Comparison of ENCODE assay signal across 12 cellular contexts in genomic region chr18:48085781-48086487, GRCh38.
"Had no signal": no experiment of that assay in that cellular context is flagged by ENCODE, and none has a peak within 500 bp of the region (broad histone marks: within the 10 kb centered on the region; RNA-seq: fewer than 3 reads in every experiment).

No MANE protein-coding gene starts in this region.

- H3K27ac ChIP-seq: ovary, thyroid gland had no signal

- H3K9me3 ChIP-seq: ovary, thyroid gland had no signal

- H3K4me3 ChIP-seq: ovary, thyroid gland had no signal

- H3K4me1 ChIP-seq: thyroid gland had no signal

- DNase-seq: activated CD4-positive, alpha-beta T cell treated with anti-CD3 and anti-CD28 coated beads, Interleukin-2, amount 50 U/mL, for 48 hours; activated CD8-positive, alpha-beta memory T cell treated with anti-CD3 and anti-CD28 coated beads, Interleukin-2, amount 10 ng/mL, durations not matched to agents 7 days and 5 days; activated gamma-delta T cell; activated naive CD8-positive, alpha-beta T cell treated with anti-CD3 and anti-CD28 coated beads, Interleukin-2, amount 10 ng/mL, durations not matched to agents 7 days and 5 days; activated T-cell treated with anti-CD3 and anti-CD28 coated beads, Interleukin-2, amount 50 U/mL, for 24 hours; hypothalamus; ovary; SHP77; stimulated activated CD4-positive, alpha-beta T cell treated with anti-CD3 and anti-CD28 coated beads, Interleukin-15, amount 100 ng/mL, for 24 hours; stimulated activated CD4-positive, alpha-beta T cell treated with anti-CD3 and anti-CD28 coated beads, Interleukin-4, amount 100 ng/mL, for 24 hours; thyroid gland had no signal

- H3K27me3 ChIP-seq: ovary, thyroid gland had no signal

- ATAC-seq: activated CD8-positive, alpha-beta memory T cell treated with anti-CD3 and anti-CD28 coated beads, Interleukin-2, amount 10 ng/mL, durations not matched to agents 7 days and 5 days; left lobe of liver had no signal

- H3K36me3 ChIP-seq: ovary, thyroid gland had no signal
